Comparison of ENCODE assay signal across 8 cellular contexts in genomic region chr22:35349704-35350538, GRCh38. TPM values are rescaled to one million over a fixed set of nuclear protein-coding genes. Genes with fewer than 3 reads are reported as not detected.
A peak's percentile ranks its signal among the peaks of the same experiment; 100 is the strongest.
DNase-seq lines count a peak whose midpoint lies in the region; ATAC-seq, FAIRE-seq and TF ChIP-seq lines count a peak whose summit lies in the region.

No MANE protein-coding gene starts in this region.

- no peak for TF ChIP-seq EP300 in SK-N-SH (IDR thresholded peaks at IDR 0.05; ENCODE audit: borderline replicate concordance in 1 of 2, low read depth in 1 of 2, low read length in 1 of 2)
- TF ChIP-seq EP300 in HepG2 (IDR thresholded peaks at IDR 0.05; ENCODE audit: low read depth in 2 of 2, low read length in 2 of 2) = no peak
- no peak for TF ChIP-seq EP300 in HepG2 (CRISPR knock-in tag; IDR thresholded peaks at IDR 0.05; ENCODE audit: borderline replicate concordance)
- TF ChIP-seq EP300 in transverse colon (IDR thresholded peaks at IDR 0.05; ENCODE audit: low read depth) = no peak

- H3K9ac ChIP-seq in SK-N-SH (no peak overlapping the region), HepG2 (ENCODE audit: insufficient read depth, low read depth, low read length) (peak overlapping the region; percentile 70)

- DNase-seq in NCI-H748 (lab: John Stamatoyannopoulos, UW; ENCODE audit: unreplicated experiment) (peak; percentile 53), NCI-H748 treated with DMSO at 0.1 percent for 48 hours (lab: John Stamatoyannopoulos, UW) (no peak), SK-N-SH (peak; percentile 60), HepG2 (ENCODE audit: low spot score) (no peak), transverse colon (no peak)
- no peak for DNase-seq in activated CD4-positive, alpha-beta T cell treated with anti-CD3 and anti-CD28 coated beads, Interleukin-2, amount 10 ng/mL, durations not matched to agents 7 days and 5 days
- no peak for DNase-seq in stimulated activated CD4-positive, alpha-beta T cell treated with anti-CD3 and anti-CD28 coated beads, Interleukin-4, amount 100 ng/mL, for 1 hour

- no TSS peak for BruUV-seq in HepG2 (replicated peaks; lab: Mats Ljungman, UMichigan)

- ATAC-seq in HepG2 (no peak), HG03521 (IDR thresholded peaks at IDR 0.05; ENCODE audit: unreplicated experiment) (no peak)

- H3K79me2 ChIP-seq in SK-N-SH (ENCODE audit: insufficient read depth) = no peaks in the 10 kb centered on the region
- H3K79me2 ChIP-seq in HepG2 (ENCODE audit: insufficient read depth, low read length) = no peaks in the 10 kb centered on the region

- TF ChIP-seq CTCF in SK-N-SH (IDR thresholded peaks at IDR 0.05) (no peak), HepG2 (CRISPR knock-in tag; IDR thresholded peaks at IDR 0.05) (no peak), transverse colon (IDR thresholded peaks at IDR 0.05) (no peak)

- H3K36me3 ChIP-seq in SK-N-SH (replicated peaks in 1 of 2; ENCODE audit: control insufficient read depth in 1 of 2, insufficient read depth in 2 of 2, low read length in 1 of 2) = no peaks in the 10 kb centered on the region
- H3K36me3 ChIP-seq in HepG2 (replicated peaks in 1 of 2; ENCODE audit: control insufficient read depth in 1 of 2, insufficient read depth in 2 of 2, low read length in 2 of 2) = peaks cover 5 to 11% of the 10 kb centered on the region in 2 experiments; a peak in 3 of 5 replicates
- no peaks in the 10 kb centered on the region for H3K36me3 ChIP-seq in transverse colon

- peak overlapping the region; percentile 90; the same call in 1 of the 2 replicates for H2AFZ ChIP-seq in SK-N-SH (ENCODE audit: low read depth)
- H2AFZ ChIP-seq in HepG2 (ENCODE audit: low read length) = no peak overlapping the region

- TF ChIP-seq RAD21 in SK-N-SH (IDR thresholded peaks at IDR 0.05; ENCODE audit: low read length) (no peak), HepG2 (CRISPR knock-in tag; IDR thresholded peaks at IDR 0.05) (no peak)

- H3K4me2 ChIP-seq in SK-N-SH (peak overlapping the region; percentile 80; the same call in 1 of the 2 replicates), HepG2 (ENCODE audit: low read depth, low read length) (peak overlapping the region; percentile 98)

- POLR2A ChIA-PET in SK-N-SH (lab: Yijun Ruan, JAX) = interaction anchor here (1.1 kb wide), 1 partner anchor 14 kb away, joined by 6 read pairs; no protein-coding TSS in a partner anchor
- POLR2A ChIA-PET in HepG2 (lab: Yijun Ruan, JAX) = interaction anchor here (1.5 kb wide), 1 partner anchor 50 kb away, joined by 4 read pairs; the partner anchor contains the start of gene TOM1
- POLR2A ChIA-PET in activated CD4-positive, alpha-beta T cell treated with anti-CD3 and anti-CD28 coated beads, Interleukin-2, amount 10 ng/mL, durations not matched to agents 7 days and 5 days (lab: Charles Lee) = interaction anchor here (0.6 kb wide), 1 partner anchor 16 kb away, joined by 6 read pairs; no protein-coding TSS in a partner anchor

- in situ Hi-C loops in HepG2 (cut with HindIII; ENCODE audit: extremely low pct_ligation_motif_present, low pct_unique_long_range_greater_than_20kb) (loop anchor here (5.0 kb wide), 1 partner anchor 237 kb away; no protein-coding TSS in a partner anchor), transverse colon (cut with MboI; ENCODE audit: low pct_ligation_motif_present in 1 of 4, low pct_unique_long_range_greater_than_20kb in 1 of 4, low sequenced_read_pairs in 3 of 4) (loop anchor here in 3 of 4 donors (5.0 to 10.0 kb wide), 4 partner anchors 55 to 775 kb away; partner anchors contain the start of gene MCM5 (in 1 of the 3))

- H3K4me3 ChIP-seq in SK-N-SH (ENCODE audit: low read depth in 2 of 2, low read length in 1 of 2) (no peak overlapping the region), HepG2 (replicated peaks in 1 of 3; ENCODE audit: insufficient read depth in 1 of 3, low read depth in 2 of 3, low read length in 3 of 3) (peak overlapping the region in 1 of 3 experiments; percentile 80; a peak in 2 of 6 replicates), transverse colon (no peak overlapping the region)

- H3K27ac Mint-ChIP-seq in activated CD4-positive, alpha-beta T cell treated with anti-CD3 and anti-CD28 coated beads, Interleukin-2, amount 10 ng/mL, durations not matched to agents 7 days and 5 days = no peak overlapping the region

- H3K4me1 ChIP-seq in SK-N-SH (ENCODE audit: control insufficient read depth in 1 of 2, insufficient read depth in 2 of 2, low read depth in 1 of 2, low read length in 1 of 2) = peaks cover 5 to 24% of the 10 kb centered on the region in 2 experiments; a peak in 2 of 4 replicates
- peaks cover 44% of the 10 kb centered on the region for H3K4me1 ChIP-seq in HepG2 (ENCODE audit: insufficient read depth, low read length)
- H3K4me1 ChIP-seq in transverse colon = peaks cover 8 to 25% (median 19%) of the 10 kb centered on the region in 4 donors

- peaks cover 4% of the 10 kb centered on the region for H3F3A ChIP-seq in SK-N-SH (replicated peaks; ENCODE audit: insufficient read depth)

- peak overlapping the region in 1 of 2 experiments; percentile 73; a peak in 3 of 4 replicates for H3K27ac ChIP-seq in SK-N-SH (ENCODE audit: low read depth in 2 of 2, low read length in 1 of 2)
- no peak overlapping the region for H3K27ac ChIP-seq in HepG2 (ENCODE audit: extremely low read length, insufficient read depth, low read length)
- peak overlapping the region; percentile 46 to 87 (median 72) for H3K27ac ChIP-seq in transverse colon

- no peaks in the 10 kb centered on the region for H3K9me2 ChIP-seq in SK-N-SH

- WGBS in SK-N-SH (ENCODE audit: low lambda C conversion rate) = 63% methylated on average over 13 of the region's 17 CpGs
- 72% methylated on average over 13 of the region's 17 CpGs for WGBS in HepG2 (ENCODE audit: low lambda C conversion rate)
- 70% methylated on average over 15 of the region's 17 CpGs; no CpG with 5 or more reads in 1 of the 2 donors for WGBS in transverse colon (ENCODE audit: low coverage in 1 of 2), 2 donors

- intact Hi-C loops in HepG2 (cut with micrococcal nuclease; ENCODE audit: unreplicated experiment) = loop anchor here (1.0 to 5.0 kb wide), 4 partner anchors 31 to 77 kb away; partner anchors contain the start of gene HMOX1
- intact Hi-C loops in transverse colon (cut with DNase I; ENCODE audit: low total_unique reads) = loop anchor here (10.0 kb wide), 1 partner anchor 235 kb away; no protein-coding TSS in a partner anchor

- no peak overlapping the region for H3K4me3 Mint-ChIP-seq in activated CD4-positive, alpha-beta T cell treated with anti-CD3 and anti-CD28 coated beads, Interleukin-2, amount 10 ng/mL, durations not matched to agents 7 days and 5 days

- no peak for FAIRE-seq in HepG2 (lab: Jason Lieb, UNC)

- no peaks in the 10 kb centered on the region for H3K9me3 Mint-ChIP-seq in activated CD4-positive, alpha-beta T cell treated with anti-CD3 and anti-CD28 coated beads, Interleukin-2, amount 10 ng/mL, durations not matched to agents 7 days and 5 days

- H4K20me1 ChIP-seq in SK-N-SH (ENCODE audit: insufficient read depth) (no peaks in the 10 kb centered on the region), HepG2 (ENCODE audit: insufficient read depth, low read length) (no peaks in the 10 kb centered on the region)

- no peaks in the 10 kb centered on the region for H3K36me3 Mint-ChIP-seq in activated CD4-positive, alpha-beta T cell treated with anti-CD3 and anti-CD28 coated beads, Interleukin-2, amount 10 ng/mL, durations not matched to agents 7 days and 5 days (ENCODE audit: low read depth)

- H3K4me1 Mint-ChIP-seq in activated CD4-positive, alpha-beta T cell treated with anti-CD3 and anti-CD28 coated beads, Interleukin-2, amount 10 ng/mL, durations not matched to agents 7 days and 5 days = peaks cover 23% of the 10 kb centered on the region

- CTCF ChIA-PET in SK-N-SH (lab: Yijun Ruan, JAX) = interaction anchor here (0.6 to 5.3 kb wide), 20 partner anchors 8 to 775 kb away, joined by 3 to 42 read pairs (median 4); partner anchors contain the start of gene MCM5
- CTCF ChIA-PET in HepG2 (lab: Yijun Ruan, JAX; ENCODE audit: low intra/inter-chr PET ratio, low total read pairs) = interaction anchor here (0.8 to 2.0 kb wide), 6 partner anchors 31 to 273 kb away, joined by 3 to 17 read pairs (median 6); partner anchors contain the start of genes HMOX1 and MCM5
- CTCF ChIA-PET in activated CD4-positive, alpha-beta T cell treated with anti-CD3 and anti-CD28 coated beads, Interleukin-2, amount 10 ng/mL, durations not matched to agents 7 days and 5 days (lab: Charles Lee) = interaction anchor here (0.6 to 2.3 kb wide), 8 partner anchors 12 to 464 kb away, joined by 3 to 9 read pairs (median 4); no protein-coding TSS in a partner anchor

- H3K27me3 ChIP-seq in SK-N-SH (ENCODE audit: insufficient read depth) (no peaks in the 10 kb centered on the region), HepG2 (ENCODE audit: control insufficient read depth in 1 of 2, insufficient read depth in 2 of 2, low read length in 2 of 2) (no peaks in the 10 kb centered on the region; a peak in 1 of 5 replicates), transverse colon (no peaks in the 10 kb centered on the region)

- no peaks in the 10 kb centered on the region for H3K9me3 ChIP-seq in SK-N-SH
- no peaks in the 10 kb centered on the region for H3K9me3 ChIP-seq in HepG2 (ENCODE audit: low read length)
- no peaks in the 10 kb centered on the region for H3K9me3 ChIP-seq in transverse colon

- H3K27me3 Mint-ChIP-seq in activated CD4-positive, alpha-beta T cell treated with anti-CD3 and anti-CD28 coated beads, Interleukin-2, amount 10 ng/mL, durations not matched to agents 7 days and 5 days = peaks cover 6% of the 10 kb centered on the region

- TF ChIP-seq POLR2A in HepG2 (IDR thresholded peaks at IDR 0.05; ENCODE audit: insufficient read depth in 1 of 2, low read depth in 2 of 2, low read length in 2 of 2) (0 out of 4 replicates have a peak, but pooled peaks of 1 of the 2 experiments have one; percentile 20), transverse colon (IDR thresholded peaks at IDR 0.05) (no peak)

RNA-seq across cellular contexts. Expression of gene HMOX1, which starts 31.0 kb away (rescaled TPM):
- polyA plus RNA-seq in SK-N-SH (2012; rRNA removed) (12.9 and 13.7 TPM in 2 replicates), HepG2 (2011; rRNA removed) (60.5 and 67.4 TPM in 2 replicates)
- polyA plus RNA-seq in SK-N-SH (2012; cell fraction: cytosol; rRNA removed) = 5.8 and 9.2 TPM in 2 replicates
- 11.7 and 13.7 TPM in 2 replicates for polyA plus RNA-seq in SK-N-SH (2012; cell fraction: nucleus; rRNA removed)
- total RNA-seq in HepG2 (2016; rRNA removed; fragmentation: Illumina TruSeq; extraction: Trizol) (53.6 and 54.1 TPM in 2 replicates), transverse colon (100 to 1,000 TPM in 1 of 4 donors, 10 to 100 TPM in 2, under 1 TPM in 1; 1.00 to 172 (median 42.7) TPM)
- total RNA-seq in HepG2 (2016; cell fraction: cytosol; rRNA removed; fragmentation: Illumina TruSeq; extraction: Trizol; ENCODE audit: low read depth) = 12.4 and 15.7 TPM in 2 replicates
- total RNA-seq in HepG2 (2016; cell fraction: insoluble cytoplasmic fraction; rRNA removed; fragmentation: Illumina TruSeq; extraction: Trizol) = 43.9 and 54.4 TPM in 2 replicates
- 23.2 and 25.0 TPM in 2 replicates for total RNA-seq in HepG2 (2016; cell fraction: membrane; rRNA removed; fragmentation: Illumina TruSeq; extraction: Trizol)
- total RNA-seq in HepG2 (2016; cell fraction: nucleus; rRNA removed; fragmentation: Illumina TruSeq; extraction: Trizol) = 22.0 and 26.2 TPM in 2 replicates
- polyA plus RNA-seq in HepG2 (2011; cell fraction: cytosol; rRNA removed) = 42.4 and 72.7 TPM in 2 replicates
- 28.4 and 28.9 TPM in 2 replicates for polyA plus RNA-seq in HepG2 (2011; cell fraction: nucleus; rRNA removed)
- 27.8 and 42.7 TPM in 2 replicates for polyA plus RNA-seq in HepG2 (2012)
- 12.3 and 13.2 TPM in 2 replicates for polyA plus RNA-seq in HepG2 (2016; cell fraction: cytosol; fragmentation: Illumina TruSeq; extraction: Trizol; ENCODE audit: low read depth)
- 58.0 and 69.8 TPM in 2 replicates for polyA plus RNA-seq in HepG2 (2016; cell fraction: insoluble cytoplasmic fraction; fragmentation: Illumina TruSeq; extraction: Trizol; ENCODE audit: low read depth)
- 18.6 and 20.3 TPM in 2 replicates for polyA plus RNA-seq in HepG2 (2016; cell fraction: membrane; fragmentation: Illumina TruSeq; extraction: Trizol; ENCODE audit: low read depth)
- 47.4 and 49.7 TPM in 2 replicates for polyA plus RNA-seq in HepG2 (2016; cell fraction: nucleus; fragmentation: Illumina TruSeq; extraction: Trizol; ENCODE audit: insufficient read depth, low read depth)
- 12.4 and 47.0 TPM in 2 replicates for polyA minus RNA-seq in HepG2 (2011; rRNA and poly(A)+ RNA removed; ENCODE audit: low replicate concordance)
- 23.6 and 31.0 TPM in 2 replicates for polyA minus RNA-seq in HepG2 (2011; cell fraction: cytosol; rRNA and poly(A)+ RNA removed)
- 8.1 and 10.9 TPM in 2 replicates for polyA minus RNA-seq in HepG2 (2011; cell fraction: nucleus; rRNA and poly(A)+ RNA removed)
- under 1 TPM; 0.31 to 0.32 TPM for total RNA-seq in activated CD4-positive, alpha-beta T cell treated with anti-CD3 and anti-CD28 coated beads, Interleukin-2, amount 10 ng/mL, durations not matched to agents 7 days and 5 days

RNA-seq across cellular contexts. Expression of gene MCM5, which starts 50.0 kb away (rescaled TPM):
- 31.6 and 42.9 TPM in 2 replicates for polyA plus RNA-seq in SK-N-SH (2012; rRNA removed)
- 16.5 and 27.2 TPM in 2 replicates for polyA plus RNA-seq in SK-N-SH (2012; cell fraction: cytosol; rRNA removed)
- polyA plus RNA-seq in SK-N-SH (2012; cell fraction: nucleus; rRNA removed) = 39.2 and 51.2 TPM in 2 replicates
- 87.1 and 93.5 TPM in 2 replicates for total RNA-seq in HepG2 (2016; rRNA removed; fragmentation: Illumina TruSeq; extraction: Trizol)
- 36.4 and 41.9 TPM in 2 replicates for total RNA-seq in HepG2 (2016; cell fraction: cytosol; rRNA removed; fragmentation: Illumina TruSeq; extraction: Trizol; ENCODE audit: low read depth)
- 66.7 and 92.9 TPM in 2 replicates for total RNA-seq in HepG2 (2016; cell fraction: insoluble cytoplasmic fraction; rRNA removed; fragmentation: Illumina TruSeq; extraction: Trizol)
- total RNA-seq in HepG2 (2016; cell fraction: membrane; rRNA removed; fragmentation: Illumina TruSeq; extraction: Trizol) = 53.5 and 61.3 TPM in 2 replicates
- total RNA-seq in HepG2 (2016; cell fraction: nucleus; rRNA removed; fragmentation: Illumina TruSeq; extraction: Trizol) = 65.1 and 73.9 TPM in 2 replicates
- 35.0 and 40.2 TPM in 2 replicates for polyA plus RNA-seq in HepG2 (2011; rRNA removed)
- 19.1 and 35.5 TPM in 2 replicates for polyA plus RNA-seq in HepG2 (2011; cell fraction: cytosol; rRNA removed)
- 35.1 and 61.3 TPM in 2 replicates for polyA plus RNA-seq in HepG2 (2011; cell fraction: nucleus; rRNA removed)
- 24.2 and 36.5 TPM in 2 replicates for polyA plus RNA-seq in HepG2 (2012)
- 11.7 and 13.9 TPM in 2 replicates for polyA plus RNA-seq in HepG2 (2016; cell fraction: cytosol; fragmentation: Illumina TruSeq; extraction: Trizol; ENCODE audit: low read depth)
- polyA plus RNA-seq in HepG2 (2016; cell fraction: insoluble cytoplasmic fraction; fragmentation: Illumina TruSeq; extraction: Trizol; ENCODE audit: low read depth) = 62.2 and 92.9 TPM in 2 replicates
- polyA plus RNA-seq in HepG2 (2016; cell fraction: membrane; fragmentation: Illumina TruSeq; extraction: Trizol; ENCODE audit: low read depth) = 18.4 and 22.6 TPM in 2 replicates
- polyA plus RNA-seq in HepG2 (2016; cell fraction: nucleus; fragmentation: Illumina TruSeq; extraction: Trizol; ENCODE audit: insufficient read depth, low read depth) = 116 and 125 TPM in 2 replicates
- polyA minus RNA-seq in HepG2 (2011; rRNA and poly(A)+ RNA removed; ENCODE audit: low replicate concordance) = 190 and 207 TPM in 2 replicates
- polyA minus RNA-seq in HepG2 (2011; cell fraction: cytosol; rRNA and poly(A)+ RNA removed) = 29.2 and 59.2 TPM in 2 replicates
- 25.5 and 42.9 TPM in 2 replicates for polyA minus RNA-seq in HepG2 (2011; cell fraction: nucleus; rRNA and poly(A)+ RNA removed)
- total RNA-seq in transverse colon = 10 to 100 TPM; 11.6 to 26.6 (median 13.3) TPM
- 100 to 1,000 TPM; 208 to 233 TPM for total RNA-seq in activated CD4-positive, alpha-beta T cell treated with anti-CD3 and anti-CD28 coated beads, Interleukin-2, amount 10 ng/mL, durations not matched to agents 7 days and 5 days

RNA-seq across cellular contexts. Expression of gene TOM1, which starts 50.2 kb away (rescaled TPM):
- polyA plus RNA-seq in SK-N-SH (2012; rRNA removed) (26.9 and 28.7 TPM in 2 replicates), HepG2 (2011; rRNA removed) (87.3 and 109 TPM in 2 replicates)
- 14.2 and 18.0 TPM in 2 replicates for polyA plus RNA-seq in SK-N-SH (2012; cell fraction: cytosol; rRNA removed)
- 36.9 and 44.0 TPM in 2 replicates for polyA plus RNA-seq in SK-N-SH (2012; cell fraction: nucleus; rRNA removed)
- total RNA-seq in HepG2 (2016; rRNA removed; fragmentation: Illumina TruSeq; extraction: Trizol) (26.0 and 30.8 TPM in 2 replicates), transverse colon (100 to 1,000 TPM in 2 of 4 donors, 10 to 100 TPM in 2; 56.3 to 183 (median 104) TPM)
- 8.2 and 8.9 TPM in 2 replicates for total RNA-seq in HepG2 (2016; cell fraction: cytosol; rRNA removed; fragmentation: Illumina TruSeq; extraction: Trizol; ENCODE audit: low read depth)
- 27.3 and 37.6 TPM in 2 replicates for total RNA-seq in HepG2 (2016; cell fraction: insoluble cytoplasmic fraction; rRNA removed; fragmentation: Illumina TruSeq; extraction: Trizol)
- total RNA-seq in HepG2 (2016; cell fraction: membrane; rRNA removed; fragmentation: Illumina TruSeq; extraction: Trizol) = 14.9 and 15.6 TPM in 2 replicates
- total RNA-seq in HepG2 (2016; cell fraction: nucleus; rRNA removed; fragmentation: Illumina TruSeq; extraction: Trizol) = 23.1 and 32.7 TPM in 2 replicates
- 88.6 and 94.3 TPM in 2 replicates for polyA plus RNA-seq in HepG2 (2011; cell fraction: cytosol; rRNA removed)
- 114 and 120 TPM in 2 replicates for polyA plus RNA-seq in HepG2 (2011; cell fraction: nucleus; rRNA removed)
- polyA plus RNA-seq in HepG2 (2012) = 46.6 and 59.1 TPM in 2 replicates
- 7.6 and 7.8 TPM in 2 replicates for polyA plus RNA-seq in HepG2 (2016; cell fraction: cytosol; fragmentation: Illumina TruSeq; extraction: Trizol; ENCODE audit: low read depth)
- polyA plus RNA-seq in HepG2 (2016; cell fraction: insoluble cytoplasmic fraction; fragmentation: Illumina TruSeq; extraction: Trizol; ENCODE audit: low read depth) = 26.3 and 33.2 TPM in 2 replicates
- 11.4 and 13.9 TPM in 2 replicates for polyA plus RNA-seq in HepG2 (2016; cell fraction: membrane; fragmentation: Illumina TruSeq; extraction: Trizol; ENCODE audit: low read depth)
- polyA plus RNA-seq in HepG2 (2016; cell fraction: nucleus; fragmentation: Illumina TruSeq; extraction: Trizol; ENCODE audit: insufficient read depth, low read depth) = 40.8 and 47.0 TPM in 2 replicates
- polyA minus RNA-seq in HepG2 (2011; rRNA and poly(A)+ RNA removed; ENCODE audit: low replicate concordance) = 56.0 and 249 TPM in 2 replicates
- polyA minus RNA-seq in HepG2 (2011; cell fraction: cytosol; rRNA and poly(A)+ RNA removed) = 41.1 and 54.6 TPM in 2 replicates
- 59.4 and 74.8 TPM in 2 replicates for polyA minus RNA-seq in HepG2 (2011; cell fraction: nucleus; rRNA and poly(A)+ RNA removed)
- total RNA-seq in activated CD4-positive, alpha-beta T cell treated with anti-CD3 and anti-CD28 coated beads, Interleukin-2, amount 10 ng/mL, durations not matched to agents 7 days and 5 days = 10 to 100 TPM; 30.0 to 37.8 TPM

Comparison
In these comparisons a context has a peak if more than half of its experiments do, and no peak if none do; other contexts are left out.
1. DNase-seq: peak in NCI-H748 (single experiment) and SK-N-SH (single experiment); none in NCI-H748 treated with DMSO at 0.1 percent for 48 hours (single experiment), HepG2 (single experiment), transverse colon (single experiment), activated CD4-positive, alpha-beta T cell treated with anti-CD3 and anti-CD28 coated beads, Interleukin-2, amount 10 ng/mL, durations not matched to agents 7 days and 5 days (single experiment) and stimulated activated CD4-positive, alpha-beta T cell treated with anti-CD3 and anti-CD28 coated beads, Interleukin-4, amount 100 ng/mL, for 1 hour (single experiment).